In genomic region chr19:4227771-4228170, GRCh38 we compare ENCODE assay signal across 2 cellular contexts.
TF ChIP-seq lines count a peak whose summit lies in the region.

No MANE protein-coding gene starts in this region.

TF ChIP-seq in HEK293, 187 proteins besides CTCF, POLR2A, EP300 and RAD21:
- TF ChIP-seq ZSCAN5A (tag by site-specific recombination; IDR thresholded peaks at IDR 0.05) (0 out of 2 replicates have a peak, but pooled peaks have one; percentile 56), ZNF175 (tag by site-specific recombination; IDR thresholded peaks at IDR 0.05) (0 out of 2 replicates have a peak, but pooled peaks have one; percentile 72), ZNF274 (IDR thresholded peaks at IDR 0.05; ENCODE audit: low read length) (no peak), ZNF274 (tag by site-specific recombination; IDR thresholded peaks at IDR 0.05; ENCODE audit: borderline replicate concordance) (peak; percentile 57; the same call in 1 of the 2 replicates), BCL11A (tag by site-specific recombination; IDR thresholded peaks at IDR 0.05; ENCODE audit: low read depth) (no peak), INSM2 (tag by site-specific recombination; IDR thresholded peaks at IDR 0.05) (0 out of 2 replicates have a peak, but pooled peaks have one; percentile 24), ZNF202 (tag by site-specific recombination; IDR thresholded peaks at IDR 0.05; ENCODE audit: borderline replicate concordance) (peak; percentile 32; the same call in 1 of the 2 replicates), ZBTB17 (tag by site-specific recombination; IDR thresholded peaks at IDR 0.05) (no peak), ZNF366 (tag by site-specific recombination; conservative IDR thresholded peaks at IDR 0.05) (peak; percentile 38)
TF ChIP-seq in HEK293: peak in this region for 6.

TF ChIP-seq in K562, 482 proteins besides CTCF, POLR2A, EP300 and RAD21:
- TF ChIP-seq ZBTB1 (CRISPR knock-in tag; IDR thresholded peaks at IDR 0.05; ENCODE audit: borderline replicate concordance, low read depth) (no peak), ZBTB26 (CRISPR knock-in tag; IDR thresholded peaks at IDR 0.05) (0 out of 2 replicates have a peak, but pooled peaks have one; percentile 7), ARHGAP35 (IDR thresholded peaks at IDR 0.05; ENCODE audit: partially characterized antibody) (peak; percentile 36), CHCHD3 (CRISPR knock-in tag; IDR thresholded peaks at IDR 0.05) (no peak), THRB (CRISPR knock-in tag; conservative IDR thresholded peaks at IDR 0.05) (0 out of 2 replicates have a peak, but pooled peaks have one; percentile 5), SMARCC2 (IDR thresholded peaks at IDR 0.05; ENCODE audit: low read depth) (no peak), HOMEZ (CRISPR knock-in tag; IDR thresholded peaks at IDR 0.05) (no peak), ILK (tag; IDR thresholded peaks at IDR 0.05; ENCODE audit: borderline replicate concordance, low read depth) (no peak), CC2D1A (IDR thresholded peaks at IDR 0.05) (peak; percentile 27; the same call in 1 of the 2 replicates), NCOA4 (IDR thresholded peaks at IDR 0.05; ENCODE audit: partially characterized antibody) (peak; percentile 20), GMEB1 (CRISPR knock-in tag; IDR thresholded peaks at IDR 0.05) (no peak), NKRF (IDR thresholded peaks at IDR 0.05; ENCODE audit: borderline replicate concordance) (peak; percentile 44; the same call in 1 of the 2 replicates), BCOR (IDR thresholded peaks at IDR 0.05) (peak; percentile 53), MYBL2 (IDR thresholded peaks at IDR 0.05; ENCODE audit: low read depth) (0 out of 2 replicates have a peak, but pooled peaks have one; percentile 19), MYBL2 (CRISPR knock-in tag; IDR thresholded peaks at IDR 0.05; ENCODE audit: borderline replicate concordance) (no peak), ZNF407 (IDR thresholded peaks at IDR 0.05; ENCODE audit: low read depth) (0 out of 2 replicates have a peak, but pooled peaks have one; percentile 10), E2F5 (CRISPR knock-in tag; IDR thresholded peaks at IDR 0.05) (no peak), HSF4 (CRISPR knock-in tag; IDR thresholded peaks at IDR 0.05; ENCODE audit: borderline replicate concordance) (no peak), ZBED1 (IDR thresholded peaks at IDR 0.05) (no peak), USF1 (CRISPR knock-in tag; IDR thresholded peaks at IDR 0.05) (no peak), FOXK2 (conservative IDR thresholded peaks at IDR 0.05 in 1 of 2, IDR thresholded peaks at IDR 0.05 in 1 of 2; ENCODE audit: low read depth in 2 of 2) (0 out of 4 replicates have a peak, but pooled peaks of 1 of the 2 experiments have one; percentile 5), THRAP3 (IDR thresholded peaks at IDR 0.05; ENCODE audit: borderline replicate concordance) (0 out of 2 replicates have a peak, but pooled peaks have one; percentile 22), HDAC1 (IDR thresholded peaks at IDR 0.05) (peak in 1 of 2 experiments; percentile 7; a peak in 1 of 4 replicates), SAP30 (IDR thresholded peaks at IDR 0.05; ENCODE audit: borderline replicate concordance, insufficient read depth, low read depth, low read length, poor library complexity, severe bottlenecking) (no peak), HMBOX1 (IDR thresholded peaks at IDR 0.05) (no peak), ZBTB34 (CRISPR knock-in tag; IDR thresholded peaks at IDR 0.05) (no peak), NONO (IDR thresholded peaks at IDR 0.05; ENCODE audit: low read depth in 2 of 2, low read length in 1 of 2) (no peak)
TF ChIP-seq in K562: peak in this region for 12.
